In the genomic region with DNA sequence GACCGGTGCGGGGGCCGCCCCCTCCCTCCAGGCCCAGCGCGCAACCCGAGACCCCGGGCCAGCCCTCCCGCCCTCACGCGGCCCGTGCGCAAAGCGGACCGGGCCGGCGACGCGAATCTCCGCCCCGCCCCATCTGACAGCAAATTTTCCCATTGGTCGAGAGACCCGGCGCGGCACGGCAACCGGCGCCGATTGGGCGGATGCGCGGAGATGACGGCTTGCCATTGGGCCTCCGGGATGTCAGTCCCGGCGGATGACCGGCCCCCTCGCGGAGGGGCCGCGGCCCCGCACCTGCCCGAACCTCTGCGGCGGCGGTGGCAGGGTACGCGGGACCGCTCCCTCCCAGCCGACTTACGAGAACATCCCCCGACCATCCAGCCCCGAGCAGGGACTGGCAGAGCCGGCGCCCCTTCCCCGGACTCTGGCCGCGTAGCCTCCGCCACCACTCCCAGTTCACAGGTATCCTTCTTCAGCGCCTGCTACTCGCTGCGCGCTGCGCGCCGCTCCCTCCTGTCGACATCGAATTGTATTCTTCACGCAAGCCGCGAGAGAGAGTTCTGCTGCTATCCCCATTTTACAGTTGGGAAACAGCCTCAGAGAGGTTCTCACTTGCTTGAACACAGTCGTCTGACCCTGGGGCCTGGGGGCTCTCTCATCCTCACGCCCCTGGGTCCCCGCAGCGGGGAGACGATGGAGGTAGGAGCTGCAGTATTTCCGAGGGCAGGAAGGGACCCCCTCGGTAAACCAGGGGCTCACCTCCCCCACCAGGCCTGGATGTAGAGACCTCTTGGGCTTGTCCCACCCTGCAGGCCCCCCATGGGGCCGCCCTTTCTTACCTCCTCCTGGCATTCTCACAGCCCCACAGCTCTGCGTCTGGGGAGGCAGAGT, we compare ENCODE assay signal across 1 cellular context.
TF ChIP-seq lines count a peak whose summit lies in the region.

A gene with protein sequence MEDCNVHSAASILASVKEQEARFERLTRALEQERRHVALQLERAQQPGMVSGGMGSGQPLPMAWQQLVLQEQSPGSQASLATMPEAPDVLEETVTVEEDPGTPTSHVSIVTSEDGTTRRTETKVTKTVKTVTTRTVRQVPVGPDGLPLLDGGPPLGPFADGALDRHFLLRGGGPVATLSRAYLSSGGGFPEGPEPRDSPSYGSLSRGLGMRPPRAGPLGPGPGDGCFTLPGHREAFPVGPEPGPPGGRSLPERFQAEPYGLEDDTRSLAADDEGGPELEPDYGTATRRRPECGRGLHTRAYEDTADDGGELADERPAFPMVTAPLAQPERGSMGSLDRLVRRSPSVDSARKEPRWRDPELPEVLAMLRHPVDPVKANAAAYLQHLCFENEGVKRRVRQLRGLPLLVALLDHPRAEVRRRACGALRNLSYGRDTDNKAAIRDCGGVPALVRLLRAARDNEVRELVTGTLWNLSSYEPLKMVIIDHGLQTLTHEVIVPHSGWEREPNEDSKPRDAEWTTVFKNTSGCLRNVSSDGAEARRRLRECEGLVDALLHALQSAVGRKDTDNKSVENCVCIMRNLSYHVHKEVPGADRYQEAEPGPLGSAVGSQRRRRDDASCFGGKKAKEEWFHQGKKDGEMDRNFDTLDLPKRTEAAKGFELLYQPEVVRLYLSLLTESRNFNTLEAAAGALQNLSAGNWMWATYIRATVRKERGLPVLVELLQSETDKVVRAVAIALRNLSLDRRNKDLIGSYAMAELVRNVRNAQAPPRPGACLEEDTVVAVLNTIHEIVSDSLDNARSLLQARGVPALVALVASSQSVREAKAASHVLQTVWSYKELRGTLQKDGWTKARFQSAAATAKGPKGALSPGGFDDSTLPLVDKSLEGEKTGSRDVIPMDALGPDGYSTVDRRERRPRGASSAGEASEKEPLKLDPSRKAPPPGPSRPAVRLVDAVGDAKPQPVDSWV (minus strand): TSS at position 90 of the 888 bp plus-strand sequence. CDS start 26,029 bp downstream, outside the sequence.

TF ChIP-seq in HepG2, 621 proteins besides CTCF, POLR2A, EP300 and RAD21 (continued from another document and continues in another):
- TF ChIP-seq, protein P1, sequence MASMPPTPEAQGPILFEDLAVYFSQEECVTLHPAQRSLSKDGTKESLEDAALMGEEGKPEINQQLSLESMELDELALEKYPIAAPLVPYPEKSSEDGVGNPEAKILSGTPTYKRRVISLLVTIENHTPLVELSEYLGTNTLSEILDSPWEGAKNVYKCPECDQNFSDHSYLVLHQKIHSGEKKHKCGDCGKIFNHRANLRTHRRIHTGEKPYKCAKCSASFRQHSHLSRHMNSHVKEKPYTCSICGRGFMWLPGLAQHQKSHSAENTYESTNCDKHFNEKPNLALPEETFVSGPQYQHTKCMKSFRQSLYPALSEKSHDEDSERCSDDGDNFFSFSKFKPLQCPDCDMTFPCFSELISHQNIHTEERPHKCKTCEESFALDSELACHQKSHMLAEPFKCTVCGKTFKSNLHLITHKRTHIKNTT (CRISPR knock-in tag; IDR thresholded peaks at IDR 0.05) = no peak
- TF ChIP-seq, protein P2, sequence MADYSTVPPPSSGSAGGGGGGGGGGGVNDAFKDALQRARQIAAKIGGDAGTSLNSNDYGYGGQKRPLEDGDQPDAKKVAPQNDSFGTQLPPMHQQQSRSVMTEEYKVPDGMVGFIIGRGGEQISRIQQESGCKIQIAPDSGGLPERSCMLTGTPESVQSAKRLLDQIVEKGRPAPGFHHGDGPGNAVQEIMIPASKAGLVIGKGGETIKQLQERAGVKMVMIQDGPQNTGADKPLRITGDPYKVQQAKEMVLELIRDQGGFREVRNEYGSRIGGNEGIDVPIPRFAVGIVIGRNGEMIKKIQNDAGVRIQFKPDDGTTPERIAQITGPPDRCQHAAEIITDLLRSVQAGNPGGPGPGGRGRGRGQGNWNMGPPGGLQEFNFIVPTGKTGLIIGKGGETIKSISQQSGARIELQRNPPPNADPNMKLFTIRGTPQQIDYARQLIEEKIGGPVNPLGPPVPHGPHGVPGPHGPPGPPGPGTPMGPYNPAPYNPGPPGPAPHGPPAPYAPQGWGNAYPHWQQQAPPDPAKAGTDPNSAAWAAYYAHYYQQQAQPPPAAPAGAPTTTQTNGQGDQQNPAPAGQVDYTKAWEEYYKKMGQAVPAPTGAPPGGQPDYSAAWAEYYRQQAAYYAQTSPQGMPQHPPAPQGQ (CRISPR knock-in tag; IDR thresholded peaks at IDR 0.05; ENCODE audit: borderline replicate concordance) = no peak
- TF ChIP-seq, protein P3, sequence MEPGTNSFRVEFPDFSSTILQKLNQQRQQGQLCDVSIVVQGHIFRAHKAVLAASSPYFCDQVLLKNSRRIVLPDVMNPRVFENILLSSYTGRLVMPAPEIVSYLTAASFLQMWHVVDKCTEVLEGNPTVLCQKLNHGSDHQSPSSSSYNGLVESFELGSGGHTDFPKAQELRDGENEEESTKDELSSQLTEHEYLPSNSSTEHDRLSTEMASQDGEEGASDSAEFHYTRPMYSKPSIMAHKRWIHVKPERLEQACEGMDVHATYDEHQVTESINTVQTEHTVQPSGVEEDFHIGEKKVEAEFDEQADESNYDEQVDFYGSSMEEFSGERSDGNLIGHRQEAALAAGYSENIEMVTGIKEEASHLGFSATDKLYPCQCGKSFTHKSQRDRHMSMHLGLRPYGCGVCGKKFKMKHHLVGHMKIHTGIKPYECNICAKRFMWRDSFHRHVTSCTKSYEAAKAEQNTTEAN (CRISPR knock-in tag; conservative IDR thresholded peaks at IDR 0.05) = no peak
- TF ChIP-seq PCBP2 (optimal IDR thresholded peaks at IDR 0.05; ENCODE audit: low read depth, low read length, poor library complexity, severe bottlenecking) (no peak), KDM2A (CRISPR knock-in tag; IDR thresholded peaks at IDR 0.05; ENCODE audit: borderline replicate concordance, low read depth) (0 out of 2 replicates have a peak, but pooled peaks have one; percentile 14), NKX3-1 (CRISPR knock-in tag; IDR thresholded peaks at IDR 0.05) (no peak), GTF3A (CRISPR knock-in tag; conservative IDR thresholded peaks at IDR 0.05) (no peak), ZNF562 (CRISPR knock-in tag; IDR thresholded peaks at IDR 0.05; ENCODE audit: borderline replicate concordance) (no peak), SAFB2 (CRISPR knock-in tag; IDR thresholded peaks at IDR 0.05; ENCODE audit: borderline replicate concordance, low read depth) (no peak), ATRX (CRISPR knock-in tag; IDR thresholded peaks at IDR 0.05; ENCODE audit: borderline replicate concordance) (no peak), SRSF4 (IDR thresholded peaks at IDR 0.05; ENCODE audit: low read depth, low read length, poor library complexity, severe bottlenecking) (no peak), ZSCAN30 (CRISPR knock-in tag; IDR thresholded peaks at IDR 0.05) (no peak), REPIN1 (CRISPR knock-in tag; IDR thresholded peaks at IDR 0.05; ENCODE audit: borderline replicate concordance, low read depth) (no peak), ZNF850 (CRISPR knock-in tag; conservative IDR thresholded peaks at IDR 0.05) (no peak), SP4 (CRISPR knock-in tag; IDR thresholded peaks at IDR 0.05) (peak; percentile 81; the same call in 1 of the 2 replicates), PTBP1 (IDR thresholded peaks at IDR 0.05; ENCODE audit: low read depth, low read length, poor library complexity, severe bottlenecking) (no peak), ZNF432 (CRISPR knock-in tag; IDR thresholded peaks at IDR 0.05; ENCODE audit: borderline replicate concordance) (no peak), ZNF484 (CRISPR knock-in tag; IDR thresholded peaks at IDR 0.05; ENCODE audit: borderline replicate concordance, low read depth) (no peak), WIZ (CRISPR knock-in tag; IDR thresholded peaks at IDR 0.05) (no peak), ZNF382 (CRISPR knock-in tag; IDR thresholded peaks at IDR 0.05; ENCODE audit: borderline replicate concordance) (no peak), ZSCAN25 (CRISPR knock-in tag; IDR thresholded peaks at IDR 0.05) (0 out of 2 replicates have a peak, but pooled peaks have one; percentile 16), SAP130 (CRISPR knock-in tag; IDR thresholded peaks at IDR 0.05; ENCODE audit: low read depth) (peak; percentile 63), TAF1 (CRISPR knock-in tag; IDR thresholded peaks at IDR 0.05) (peak; percentile 48), ETV6 (CRISPR knock-in tag; conservative IDR thresholded peaks at IDR 0.05) (no peak), ZNF350 (CRISPR knock-in tag; IDR thresholded peaks at IDR 0.05; ENCODE audit: borderline replicate concordance, low read depth) (no peak), KLF6 (CRISPR knock-in tag; IDR thresholded peaks at IDR 0.05) (no peak), DMAP1 (CRISPR knock-in tag; IDR thresholded peaks at IDR 0.05) (no peak), GLI4 (CRISPR knock-in tag; IDR thresholded peaks at IDR 0.05; ENCODE audit: borderline replicate concordance) (0 out of 2 replicates have a peak, but pooled peaks have one; percentile 69), MED8 (CRISPR knock-in tag; IDR thresholded peaks at IDR 0.05; ENCODE audit: insufficient replicate concordance) (no peak), RXRA (CRISPR knock-in tag; IDR thresholded peaks at IDR 0.05) (no peak), ZNF317 (CRISPR knock-in tag; IDR thresholded peaks at IDR 0.05) (no peak), SALL1 (CRISPR knock-in tag; IDR thresholded peaks at IDR 0.05) (peak; percentile 26; the same call in 1 of the 2 replicates)
- TF ChIP-seq, protein P4, sequence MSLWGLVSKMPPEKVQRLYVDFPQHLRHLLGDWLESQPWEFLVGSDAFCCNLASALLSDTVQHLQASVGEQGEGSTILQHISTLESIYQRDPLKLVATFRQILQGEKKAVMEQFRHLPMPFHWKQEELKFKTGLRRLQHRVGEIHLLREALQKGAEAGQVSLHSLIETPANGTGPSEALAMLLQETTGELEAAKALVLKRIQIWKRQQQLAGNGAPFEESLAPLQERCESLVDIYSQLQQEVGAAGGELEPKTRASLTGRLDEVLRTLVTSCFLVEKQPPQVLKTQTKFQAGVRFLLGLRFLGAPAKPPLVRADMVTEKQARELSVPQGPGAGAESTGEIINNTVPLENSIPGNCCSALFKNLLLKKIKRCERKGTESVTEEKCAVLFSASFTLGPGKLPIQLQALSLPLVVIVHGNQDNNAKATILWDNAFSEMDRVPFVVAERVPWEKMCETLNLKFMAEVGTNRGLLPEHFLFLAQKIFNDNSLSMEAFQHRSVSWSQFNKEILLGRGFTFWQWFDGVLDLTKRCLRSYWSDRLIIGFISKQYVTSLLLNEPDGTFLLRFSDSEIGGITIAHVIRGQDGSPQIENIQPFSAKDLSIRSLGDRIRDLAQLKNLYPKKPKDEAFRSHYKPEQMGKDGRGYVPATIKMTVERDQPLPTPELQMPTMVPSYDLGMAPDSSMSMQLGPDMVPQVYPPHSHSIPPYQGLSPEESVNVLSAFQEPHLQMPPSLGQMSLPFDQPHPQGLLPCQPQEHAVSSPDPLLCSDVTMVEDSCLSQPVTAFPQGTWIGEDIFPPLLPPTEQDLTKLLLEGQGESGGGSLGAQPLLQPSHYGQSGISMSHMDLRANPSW (CRISPR knock-in tag; IDR thresholded peaks at IDR 0.05; ENCODE audit: borderline replicate concordance) = no peak
- TF ChIP-seq, protein P5, sequence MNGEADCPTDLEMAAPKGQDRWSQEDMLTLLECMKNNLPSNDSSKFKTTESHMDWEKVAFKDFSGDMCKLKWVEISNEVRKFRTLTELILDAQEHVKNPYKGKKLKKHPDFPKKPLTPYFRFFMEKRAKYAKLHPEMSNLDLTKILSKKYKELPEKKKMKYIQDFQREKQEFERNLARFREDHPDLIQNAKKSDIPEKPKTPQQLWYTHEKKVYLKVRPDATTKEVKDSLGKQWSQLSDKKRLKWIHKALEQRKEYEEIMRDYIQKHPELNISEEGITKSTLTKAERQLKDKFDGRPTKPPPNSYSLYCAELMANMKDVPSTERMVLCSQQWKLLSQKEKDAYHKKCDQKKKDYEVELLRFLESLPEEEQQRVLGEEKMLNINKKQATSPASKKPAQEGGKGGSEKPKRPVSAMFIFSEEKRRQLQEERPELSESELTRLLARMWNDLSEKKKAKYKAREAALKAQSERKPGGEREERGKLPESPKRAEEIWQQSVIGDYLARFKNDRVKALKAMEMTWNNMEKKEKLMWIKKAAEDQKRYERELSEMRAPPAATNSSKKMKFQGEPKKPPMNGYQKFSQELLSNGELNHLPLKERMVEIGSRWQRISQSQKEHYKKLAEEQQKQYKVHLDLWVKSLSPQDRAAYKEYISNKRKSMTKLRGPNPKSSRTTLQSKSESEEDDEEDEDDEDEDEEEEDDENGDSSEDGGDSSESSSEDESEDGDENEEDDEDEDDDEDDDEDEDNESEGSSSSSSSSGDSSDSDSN (CRISPR knock-in tag; IDR thresholded peaks at IDR 0.05) = no peak
- TF ChIP-seq, protein P6, sequence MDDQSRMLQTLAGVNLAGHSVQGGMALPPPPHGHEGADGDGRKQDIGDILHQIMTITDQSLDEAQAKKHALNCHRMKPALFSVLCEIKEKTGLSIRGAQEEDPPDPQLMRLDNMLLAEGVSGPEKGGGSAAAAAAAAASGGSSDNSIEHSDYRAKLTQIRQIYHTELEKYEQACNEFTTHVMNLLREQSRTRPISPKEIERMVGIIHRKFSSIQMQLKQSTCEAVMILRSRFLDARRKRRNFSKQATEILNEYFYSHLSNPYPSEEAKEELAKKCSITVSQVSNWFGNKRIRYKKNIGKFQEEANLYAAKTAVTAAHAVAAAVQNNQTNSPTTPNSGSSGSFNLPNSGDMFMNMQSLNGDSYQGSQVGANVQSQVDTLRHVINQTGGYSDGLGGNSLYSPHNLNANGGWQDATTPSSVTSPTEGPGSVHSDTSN (CRISPR knock-in tag; IDR thresholded peaks at IDR 0.05; ENCODE audit: borderline replicate concordance) = peak; percentile 89; the same call in 1 of the 2 replicates
- TF ChIP-seq, protein P7, sequence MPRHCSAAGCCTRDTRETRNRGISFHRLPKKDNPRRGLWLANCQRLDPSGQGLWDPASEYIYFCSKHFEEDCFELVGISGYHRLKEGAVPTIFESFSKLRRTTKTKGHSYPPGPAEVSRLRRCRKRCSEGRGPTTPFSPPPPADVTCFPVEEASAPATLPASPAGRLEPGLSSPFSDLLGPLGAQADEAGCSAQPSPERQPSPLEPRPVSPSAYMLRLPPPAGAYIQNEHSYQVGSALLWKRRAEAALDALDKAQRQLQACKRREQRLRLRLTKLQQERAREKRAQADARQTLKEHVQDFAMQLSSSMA (CRISPR knock-in tag; IDR thresholded peaks at IDR 0.05) = no peak
- TF ChIP-seq, protein P8, sequence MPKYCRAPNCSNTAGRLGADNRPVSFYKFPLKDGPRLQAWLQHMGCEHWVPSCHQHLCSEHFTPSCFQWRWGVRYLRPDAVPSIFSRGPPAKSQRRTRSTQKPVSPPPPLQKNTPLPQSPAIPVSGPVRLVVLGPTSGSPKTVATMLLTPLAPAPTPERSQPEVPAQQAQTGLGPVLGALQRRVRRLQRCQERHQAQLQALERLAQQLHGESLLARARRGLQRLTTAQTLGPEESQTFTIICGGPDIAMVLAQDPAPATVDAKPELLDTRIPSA (CRISPR knock-in tag; IDR thresholded peaks at IDR 0.05; ENCODE audit: borderline replicate concordance) = no peak
- TF ChIP-seq, protein P9, sequence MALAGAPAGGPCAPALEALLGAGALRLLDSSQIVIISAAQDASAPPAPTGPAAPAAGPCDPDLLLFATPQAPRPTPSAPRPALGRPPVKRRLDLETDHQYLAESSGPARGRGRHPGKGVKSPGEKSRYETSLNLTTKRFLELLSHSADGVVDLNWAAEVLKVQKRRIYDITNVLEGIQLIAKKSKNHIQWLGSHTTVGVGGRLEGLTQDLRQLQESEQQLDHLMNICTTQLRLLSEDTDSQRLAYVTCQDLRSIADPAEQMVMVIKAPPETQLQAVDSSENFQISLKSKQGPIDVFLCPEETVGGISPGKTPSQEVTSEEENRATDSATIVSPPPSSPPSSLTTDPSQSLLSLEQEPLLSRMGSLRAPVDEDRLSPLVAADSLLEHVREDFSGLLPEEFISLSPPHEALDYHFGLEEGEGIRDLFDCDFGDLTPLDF (CRISPR knock-in tag; IDR thresholded peaks at IDR 0.05) = 0 out of 2 replicates have a peak, but pooled peaks have one; percentile 25
- TF ChIP-seq, protein P10, sequence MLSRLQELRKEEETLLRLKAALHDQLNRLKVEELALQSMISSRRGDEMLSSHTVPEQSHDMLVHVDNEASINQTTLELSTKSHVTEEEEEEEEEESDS (CRISPR knock-in tag; IDR thresholded peaks at IDR 0.05; ENCODE audit: borderline replicate concordance) = no peak
